Comparison of ENCODE assay signal across 1 cellular context in genomic region chr21:44773291-44773932, GRCh38.
TF ChIP-seq lines count a peak whose summit lies in the region.

No MANE protein-coding gene starts in this region.

TF ChIP-seq in neural cell, 6 proteins besides CTCF, POLR2A, EP300 and RAD21:
- TF ChIP-seq REST (IDR thresholded peaks at IDR 0.05; ENCODE audit: borderline replicate concordance) (no peak), SMC3 (conservative IDR thresholded peaks at IDR 0.05; ENCODE audit: poor library complexity) (no peak), MXI1 (conservative IDR thresholded peaks at IDR 0.05; ENCODE audit: poor library complexity, severe bottlenecking) (no peak), TAF1 (IDR thresholded peaks at IDR 0.05; ENCODE audit: low read depth) (no peak), EZH2 (IDR thresholded peaks at IDR 0.05; ENCODE audit: borderline replicate concordance, insufficient read depth, low read length, poor library complexity, severe bottlenecking) (no peak), POLR2AphosphoS5 (IDR thresholded peaks at IDR 0.05) (no peak)
